Comparison of ENCODE assay signal across 15 cellular contexts in the genomic region with DNA sequence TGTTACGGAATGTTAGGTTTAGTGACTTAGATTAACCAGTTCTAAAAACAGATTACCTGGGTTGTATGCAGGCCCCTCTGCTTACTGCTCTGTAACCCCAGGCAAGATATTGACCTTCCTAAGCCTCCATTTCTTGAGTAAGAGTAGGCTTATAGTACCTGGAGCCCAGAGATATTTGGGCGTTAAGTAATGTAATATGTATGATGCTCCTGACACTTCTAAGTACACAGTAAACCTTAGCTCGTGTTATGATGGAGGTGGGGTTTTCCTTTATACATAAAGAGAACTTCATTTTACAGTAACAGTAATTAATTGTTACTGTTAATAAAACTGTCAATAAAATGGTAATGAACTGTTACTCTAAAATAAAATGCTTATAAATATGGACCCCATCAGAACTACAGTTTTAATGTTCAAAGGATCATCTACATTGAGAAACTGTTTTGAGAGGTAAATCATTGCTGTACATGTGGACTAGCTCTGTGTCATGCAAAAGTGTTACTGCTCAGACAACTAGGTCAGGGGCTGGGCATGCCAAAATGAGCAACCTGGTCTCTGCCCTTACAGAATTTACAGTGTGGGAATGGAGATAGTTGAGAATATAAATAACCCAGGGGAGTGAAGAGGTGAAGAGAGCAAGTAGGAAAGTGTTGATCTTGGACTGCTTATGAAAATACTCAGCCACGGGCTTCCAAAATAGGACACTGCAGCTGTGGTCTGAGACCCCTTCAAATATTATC. TPM values are rescaled to one million over a fixed set of nuclear protein-coding genes. Genes with fewer than 3 reads are reported as not detected.
DNase-seq lines count a peak whose midpoint lies in the region; ATAC-seq and TF ChIP-seq lines count a peak whose summit lies in the region.
"Had no signal": no experiment of that assay in that cellular context is flagged by ENCODE, and none has a peak within 500 bp of the region (broad histone marks: within the 10 kb centered on the region; RNA-seq: fewer than 3 reads in every experiment).

No MANE protein-coding gene starts in this region.

- no peaks in the 10 kb centered on the region for H3K4me1 ChIP-seq in BE2C

- no peaks in the 10 kb centered on the region for H3K27me3 Mint-ChIP-seq in T-helper 1 cell treated with Interleukin-12 subunit alpha and Interleukin-12 subunit beta and Interleukin-4 antibody, amounts not matched to agents 30 μg/mL and 1 μg/mL, for 36 hours (ENCODE audit: low read depth)
- H3K27me3 Mint-ChIP-seq in T-helper 17 cell, result no peaks in the 10 kb centered on the region
- no peaks in the 10 kb centered on the region for H3K27me3 Mint-ChIP-seq in chondrocyte (ENCODE audit: low read depth)
- H3K27me3 Mint-ChIP-seq in natural killer cell treated with Interleukin-12 subunit alpha and Interleukin-12 subunit beta and Interleukin-15 and Interleukin-18, amount 100 ng/mL, for 72 hours, result no peaks in the 10 kb centered on the region

- peaks cover 48% of the 10 kb centered on the region for H3K36me3 Mint-ChIP-seq in T-helper 1 cell treated with Interleukin-12 subunit alpha and Interleukin-12 subunit beta and Interleukin-4 antibody, amounts not matched to agents 30 μg/mL and 1 μg/mL, for 36 hours (ENCODE audit: low read depth)
- peaks cover 3% of the 10 kb centered on the region for H3K36me3 Mint-ChIP-seq in T-helper 17 cell (ENCODE audit: low read depth)
- peaks cover 4% of the 10 kb centered on the region for H3K36me3 Mint-ChIP-seq in chondrocyte (ENCODE audit: low read depth)
- H3K36me3 Mint-ChIP-seq in natural killer cell treated with Interleukin-12 subunit alpha and Interleukin-12 subunit beta and Interleukin-15 and Interleukin-18, amount 100 ng/mL, for 72 hours, result peaks cover 26% of the 10 kb centered on the region

- H3K4me3 ChIP-seq in BE2C (ENCODE audit: low read depth, low read length), result no peak overlapping the region
- H3K4me3 ChIP-seq: upper lobe of left lung had no signal

- no peaks in the 10 kb centered on the region for H3K36me3 ChIP-seq in BE2C
- H3K36me3 ChIP-seq: upper lobe of left lung had no signal

- peaks cover 8% of the 10 kb centered on the region for H3K9me3 Mint-ChIP-seq in T-helper 1 cell treated with Interleukin-12 subunit alpha and Interleukin-12 subunit beta and Interleukin-4 antibody, amounts not matched to agents 30 μg/mL and 1 μg/mL, for 36 hours
- H3K9me3 Mint-ChIP-seq in chondrocyte (ENCODE audit: low read depth), result peaks cover 4% of the 10 kb centered on the region
- H3K9me3 Mint-ChIP-seq in natural killer cell treated with Interleukin-12 subunit alpha and Interleukin-12 subunit beta and Interleukin-15 and Interleukin-18, amount 100 ng/mL, for 72 hours, result no peaks in the 10 kb centered on the region

- H3K27ac Mint-ChIP-seq in T-helper 1 cell treated with Interleukin-12 subunit alpha and Interleukin-12 subunit beta and Interleukin-4 antibody, amounts not matched to agents 30 μg/mL and 1 μg/mL, for 36 hours, result peak overlapping the region; percentile 81
- H3K27ac Mint-ChIP-seq in T-helper 17 cell (peak overlapping the region; percentile 99), chondrocyte (ENCODE audit: unreplicated experiment) (peak overlapping the region; percentile 42)
- peak overlapping the region; percentile 61 to 72 for H3K27ac Mint-ChIP-seq in natural killer cell treated with Interleukin-12 subunit alpha and Interleukin-12 subunit beta and Interleukin-15 and Interleukin-18, amount 100 ng/mL, for 72 hours

- no peaks in the 10 kb centered on the region for H3K27me3 ChIP-seq in BE2C
- H3K27me3 ChIP-seq: upper lobe of left lung had no signal

- H3K4me1 Mint-ChIP-seq in T-helper 1 cell treated with Interleukin-12 subunit alpha and Interleukin-12 subunit beta and Interleukin-4 antibody, amounts not matched to agents 30 μg/mL and 1 μg/mL, for 36 hours (ENCODE audit: low read depth), result peaks cover 72% of the 10 kb centered on the region
- peaks cover 62% of the 10 kb centered on the region for H3K4me1 Mint-ChIP-seq in T-helper 17 cell
- H3K4me1 Mint-ChIP-seq in chondrocyte (ENCODE audit: low read depth), result peaks cover 27% of the 10 kb centered on the region
- peaks cover 62 to 75% of the 10 kb centered on the region in 2 donors for H3K4me1 Mint-ChIP-seq in natural killer cell treated with Interleukin-12 subunit alpha and Interleukin-12 subunit beta and Interleukin-15 and Interleukin-18, amount 100 ng/mL, for 72 hours (ENCODE audit: low read depth in 2 of 2)

- DNase-seq in T-helper 1 cell (no peak), T-helper 17 cell (peak in 1 of 3 donors; percentile 23), chondrocyte (ENCODE audit: low spot score) (no peak), BE2C (no peak), NCI-H128 (lab: John Stamatoyannopoulos, UW; ENCODE audit: unreplicated experiment) (no peak)
- no peak for DNase-seq in natural killer cell treated with Interleukin-12 subunit alpha and Interleukin-12 subunit beta and Interleukin-15 and Interleukin-18, amount 100 ng/mL, for 72 hours (ENCODE audit: low spot score)
- DNase-seq: glutamatergic neuron; Kasumi-1; NCI-H2081; nucleus accumbens; SK-N-SH; stimulated activated CD4-positive, alpha-beta T cell treated with anti-CD3 and anti-CD28 coated beads, Interleukin-12 subunit alpha, Interleukin-12 subunit beta, amount 100 ng/mL, for 4 hours; upper lobe of left lung had no signal

- H3K4me3 Mint-ChIP-seq in T-helper 1 cell treated with Interleukin-12 subunit alpha and Interleukin-12 subunit beta and Interleukin-4 antibody, amounts not matched to agents 30 μg/mL and 1 μg/mL, for 36 hours, result peak overlapping the region; percentile 57
- H3K4me3 Mint-ChIP-seq in T-helper 17 cell (peak overlapping the region; percentile 77), chondrocyte (ENCODE audit: unreplicated experiment) (no peak overlapping the region)
- H3K4me3 Mint-ChIP-seq in natural killer cell treated with Interleukin-12 subunit alpha and Interleukin-12 subunit beta and Interleukin-15 and Interleukin-18, amount 100 ng/mL, for 72 hours, result peak overlapping the region; percentile 11

- ATAC-seq in T-helper 17 cell (peak; percentile 70), HG03469 (IDR thresholded peaks at IDR 0.05; ENCODE audit: unreplicated experiment) (no peak)
- peak in 1 of 2 donors; percentile 61 for ATAC-seq in natural killer cell treated with Interleukin-12 subunit alpha and Interleukin-12 subunit beta and Interleukin-15 and Interleukin-18, amount 100 ng/mL, for 72 hours

- no peaks in the 10 kb centered on the region for H3K9me3 ChIP-seq in T-helper 17 cell (ENCODE audit: control insufficient read depth, low read length, poor library complexity, severe bottlenecking)
- no peaks in the 10 kb centered on the region for H3K9me3 ChIP-seq in BE2C
- H3K9me3 ChIP-seq: SK-N-SH, upper lobe of left lung had no signal

- TF ChIP-seq CTCF in chondrocyte (IDR thresholded peaks at IDR 0.05) (no peak), BE2C (IDR thresholded peaks at IDR 0.05; ENCODE audit: low read depth, low read length) (no peak)

RNA-seq across cellular contexts. Expression of gene LRRC8C, which starts 26.6 kb away (rescaled TPM):
- total RNA-seq in T-helper 17 cell, result 10 to 100 TPM; 46.0 to 52.4 TPM
- 2.3 to 2.6 TPM (median 2.3 TPM) in 3 replicates for total RNA-seq in chondrocyte
- total RNA-seq in natural killer cell treated with Interleukin-12 subunit alpha and Interleukin-12 subunit beta and Interleukin-15 and Interleukin-18, amount 100 ng/mL, for 72 hours, result 10 to 100 TPM; 15.8 to 25.4 TPM
- 2.7 TPM for polyA plus RNA-seq in BE2C (2012; ENCODE audit: insufficient read depth, insufficient read length, low read depth)

Comparison
In these comparisons a context has a peak if more than half of its experiments do, and no peak if none do; other contexts are left out.
1. H3K27ac Mint-ChIP-seq: peak in every context shown above with its lines; median percentile 99 in T-helper 17 cell; 81 in T-helper 1 cell treated with Interleukin-12 subunit alpha and Interleukin-12 subunit beta and Interleukin-4 antibody, amounts not matched to agents 30 μg/mL and 1 μg/mL, for 36 hours; 66 in natural killer cell treated with Interleukin-12 subunit alpha and Interleukin-12 subunit beta and Interleukin-15 and Interleukin-18, amount 100 ng/mL, for 72 hours; 42 in chondrocyte.